ENCODE assay signal across 2 cellular contexts in genomic region chr6:122809001-122809400, GRCh38.
TF ChIP-seq lines count a peak whose summit lies in the region.

No MANE protein-coding gene starts in this region.

TF ChIP-seq in IMR-90, 13 proteins besides CTCF, POLR2A, EP300 and RAD21:
- TF ChIP-seq MAFK (IDR thresholded peaks at IDR 0.05; ENCODE audit: low read depth, low read length), result no peak
- TF ChIP-seq CHD1 (IDR thresholded peaks at IDR 0.05; ENCODE audit: low read depth, low read length), result no peak
- no peak for TF ChIP-seq CEBPB (IDR thresholded peaks at IDR 0.05; ENCODE audit: low read depth, low read length)
- TF ChIP-seq SMC3 (IDR thresholded peaks at IDR 0.05; ENCODE audit: low read depth, low read length), result no peak
- TF ChIP-seq RFX5 (IDR thresholded peaks at IDR 0.05; ENCODE audit: low read depth, low read length), result no peak
- no peak for TF ChIP-seq FOS (IDR thresholded peaks at IDR 0.05; ENCODE audit: low read depth, low read length)
- TF ChIP-seq MAZ (IDR thresholded peaks at IDR 0.05; ENCODE audit: borderline replicate concordance, low read depth, low read length), result no peak
- no peak for TF ChIP-seq RCOR1 (IDR thresholded peaks at IDR 0.05; ENCODE audit: insufficient replicate concordance, low read length)
- TF ChIP-seq BHLHE40 (IDR thresholded peaks at IDR 0.05; ENCODE audit: low read depth, low read length), result no peak
- TF ChIP-seq USF2 (IDR thresholded peaks at IDR 0.05; ENCODE audit: low read depth, low read length), result no peak
- TF ChIP-seq NFE2L2 (IDR thresholded peaks at IDR 0.05; ENCODE audit: low read depth, low read length), result no peak
- TF ChIP-seq ELK1 (IDR thresholded peaks at IDR 0.05; ENCODE audit: borderline replicate concordance, low read depth, low read length), result no peak
- TF ChIP-seq MXI1 (IDR thresholded peaks at IDR 0.05; ENCODE audit: borderline replicate concordance, low read depth, low read length), result no peak

TF ChIP-seq in HepG2, 621 proteins besides CTCF, POLR2A, EP300 and RAD21:
- no peak for TF ChIP-seq ZNF704 (CRISPR knock-in tag; IDR thresholded peaks at IDR 0.05; ENCODE audit: borderline replicate concordance)
- TF ChIP-seq RBAK (CRISPR knock-in tag; IDR thresholded peaks at IDR 0.05), result no peak
- no peak for TF ChIP-seq ZNF720 (CRISPR knock-in tag; IDR thresholded peaks at IDR 0.05)
- TF ChIP-seq SMAD1 (CRISPR knock-in tag; IDR thresholded peaks at IDR 0.05; ENCODE audit: borderline replicate concordance, low read depth), result no peak
- no peak for TF ChIP-seq ZNF234 (CRISPR knock-in tag; conservative IDR thresholded peaks at IDR 0.05)
- no peak for TF ChIP-seq U2AF2 (IDR thresholded peaks at IDR 0.05; ENCODE audit: low read depth, low read length)
- no peak for TF ChIP-seq THAP7 (CRISPR knock-in tag; IDR thresholded peaks at IDR 0.05)
- no peak for TF ChIP-seq FOSL1 (CRISPR knock-in tag; IDR thresholded peaks at IDR 0.05; ENCODE audit: borderline replicate concordance)
- TF ChIP-seq SKI (IDR thresholded peaks at IDR 0.05; ENCODE audit: partially characterized antibody), result no peak
- TF ChIP-seq TBX3 (IDR thresholded peaks at IDR 0.05; ENCODE audit: borderline replicate concordance), result no peak
- no peak for TF ChIP-seq ZUFSP (CRISPR knock-in tag; IDR thresholded peaks at IDR 0.05; ENCODE audit: borderline replicate concordance)
- TF ChIP-seq ZEB1 (IDR thresholded peaks at IDR 0.05; ENCODE audit: insufficient replicate concordance, low read depth), result no peak
- no peak for TF ChIP-seq ARNTL (CRISPR knock-in tag; IDR thresholded peaks at IDR 0.05)
- no peak for TF ChIP-seq SMAD3 (CRISPR knock-in tag; IDR thresholded peaks at IDR 0.05)
- TF ChIP-seq ZNF710 (CRISPR knock-in tag; IDR thresholded peaks at IDR 0.05; ENCODE audit: borderline replicate concordance), result no peak
